In the genomic region with DNA sequence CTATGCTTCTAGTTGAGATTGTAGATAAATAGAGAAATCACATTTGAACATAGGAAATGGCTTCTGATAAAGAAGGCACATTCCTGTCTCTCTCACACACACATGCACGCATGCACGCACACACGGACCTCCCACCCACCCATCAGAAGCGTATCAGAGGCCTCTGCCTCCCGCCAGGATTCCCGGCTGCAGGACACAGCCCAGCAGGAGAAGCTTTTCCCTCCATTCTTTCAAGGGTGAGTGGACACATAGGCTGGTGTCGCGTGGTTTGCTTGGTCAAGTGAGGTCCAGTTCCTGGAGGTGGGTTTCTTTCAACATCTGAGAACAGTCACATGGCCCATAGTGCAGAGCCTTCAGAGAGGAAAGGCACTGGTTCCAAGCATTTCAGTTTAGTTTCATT, we compare ENCODE assay signal across 21 cellular contexts. TPM values are rescaled to one million over a fixed set of nuclear protein-coding genes. Genes with fewer than 3 reads are reported as not detected.
DNase-seq lines count a peak whose midpoint lies in the region; ATAC-seq and TF ChIP-seq lines count a peak whose summit lies in the region.
"Had no signal": no experiment of that assay in that cellular context is flagged by ENCODE, and none has a peak within 500 bp of the region (broad histone marks: within the 10 kb centered on the region; RNA-seq: fewer than 3 reads in every experiment).

No MANE protein-coding gene starts in this region.

- H4K8ac ChIP-seq in mesenchymal stem cell (ENCODE audit: low read length): no peak overlapping the region

- H2BK120ac ChIP-seq in mesenchymal stem cell (ENCODE audit: low read depth, low read length): no peak overlapping the region

- no peak for TF ChIP-seq EP300 in sigmoid colon (IDR thresholded peaks at IDR 0.05)

- H3K9me3 ChIP-seq in HCT116 (ENCODE audit: control insufficient read depth in 1 of 2, insufficient read depth in 1 of 2, low read depth in 1 of 2, low read length in 2 of 2): no peaks in the 10 kb centered on the region
- H3K9me3 ChIP-seq in mesenchymal stem cell (ENCODE audit: control insufficient read depth, low read length): no peaks in the 10 kb centered on the region
- no peaks in the 10 kb centered on the region for H3K9me3 ChIP-seq in sigmoid colon
- H3K9me3 ChIP-seq: thoracic aorta had no signal

- H3K36me3 ChIP-seq in HCT116 (ENCODE audit: control insufficient read depth in 1 of 2, insufficient read depth in 2 of 2, low read length in 2 of 2): no peaks in the 10 kb centered on the region
- no peaks in the 10 kb centered on the region for H3K36me3 ChIP-seq in mesenchymal stem cell (ENCODE audit: control insufficient read depth in 1 of 2, insufficient read depth in 2 of 2, low read depth in 1 of 2, low read length in 2 of 2)
- no peaks in the 10 kb centered on the region for H3K36me3 ChIP-seq in sigmoid colon
- H3K36me3 ChIP-seq: thoracic aorta had no signal

- H2AK5ac ChIP-seq in mesenchymal stem cell (ENCODE audit: low read length, severe bottlenecking): no peak overlapping the region

- RAD21 ChIA-PET in HCT116 (lab: Charles Lee; ENCODE audit: low non-redundant PET in 1 of 2, low total read pairs in 2 of 2, uncharacterized antibody in 2 of 2, unreplicated experiment in 2 of 2): no interaction called here

- no peak overlapping the region for H3K9ac ChIP-seq in HCT116 (ENCODE audit: low read length)
- no peak overlapping the region for H3K9ac ChIP-seq in mesenchymal stem cell (ENCODE audit: low read length)

- no peaks in the 10 kb centered on the region for H3K79me1 ChIP-seq in mesenchymal stem cell (replicated peaks; ENCODE audit: low read length, poor library complexity, severe bottlenecking)

- WGBS in mesenchymal stem cell: 94% methylated on average over 8 of the region's 8 CpGs
- 95 to 96% methylated on average over 8 of the region's 8 CpGs for WGBS in sigmoid colon, 2 donors

- BruUV-seq in HCT116 (replicated peaks; lab: Mats Ljungman, UMichigan): no TSS peak

- no peak overlapping the region for H2BK15ac ChIP-seq in mesenchymal stem cell (ENCODE audit: low read depth, poor library complexity, severe bottlenecking)

- H3K4me2 ChIP-seq in HCT116 (ENCODE audit: low read length) (no peak overlapping the region), mesenchymal stem cell (ENCODE audit: low read length, poor library complexity, severe bottlenecking) (no peak overlapping the region)

- H3K79me2 ChIP-seq in HCT116 (ENCODE audit: insufficient read depth, low read length): no peaks in the 10 kb centered on the region

- intact Hi-C loops in HCT116 (cut with micrococcal nuclease): loop anchor here (10.0 kb wide), 1 partner anchor 286 kb away; no protein-coding TSS in a partner anchor
- intact Hi-C loops in sigmoid colon (cut with DNase I): no loop called here

- peaks cover 2% of the 10 kb centered on the region for H3K27me3 Mint-ChIP-seq in brain
- H3K27me3 Mint-ChIP-seq: activated CD4-positive, alpha-beta memory T cell treated with anti-CD3 and anti-CD28 coated beads, Interleukin-2, amount 10 ng/mL, durations not matched to agents 7 days and 5 days; activated naive CD4-positive, alpha-beta T cell treated with anti-CD3 and anti-CD28 coated beads, Interleukin-2, amount 50 U/mL, for 24 hours; naive B cell; stimulated activated naive CD8-positive, alpha-beta T cell treated with anti-CD3 and anti-CD28 coated beads, Interleukin-15, Interleukin-2, amounts not matched to agents 100 ng/mL and 50 ng/mL, for 24 hours; T-helper 17 cell had no signal

- H3K4me3 ChIP-seq in HCT116 (replicated peaks in 1 of 2; ENCODE audit: low read depth in 1 of 2, low read length in 2 of 2): no peak overlapping the region
- no peak overlapping the region for H3K4me3 ChIP-seq in mesenchymal stem cell (ENCODE audit: insufficient read depth in 1 of 2, low read depth in 1 of 2, low read length in 2 of 2)
- H3K4me3 ChIP-seq in sigmoid colon: no peak overlapping the region
- H3K4me3 ChIP-seq: smooth muscle cell had no signal

- peak overlapping the region; percentile 26 to 28 for H3K18ac ChIP-seq in mesenchymal stem cell (ENCODE audit: low read depth in 1 of 2, low read length in 2 of 2)

- no peak overlapping the region for H3K23ac ChIP-seq in mesenchymal stem cell (ENCODE audit: low read length in 2 of 2)

- peak overlapping the region in 1 of 2 experiments; percentile 66 for H3K4ac ChIP-seq in mesenchymal stem cell (ENCODE audit: low read depth in 1 of 2, low read length in 2 of 2)

- TF ChIP-seq RAD21 in HCT116 (IDR thresholded peaks at IDR 0.05; ENCODE audit: low read depth): no peak

- no peak for TF ChIP-seq POLR2A in HCT116 (IDR thresholded peaks at IDR 0.05; ENCODE audit: borderline replicate concordance, extremely low read depth, insufficient read depth, insufficient read length)
- TF ChIP-seq POLR2A in sigmoid colon (IDR thresholded peaks at IDR 0.05): no peak

- POLR2A ChIA-PET in HCT116 (lab: Charles Lee): no interaction called here

- no peaks in the 10 kb centered on the region for H4K20me1 ChIP-seq in HCT116 (ENCODE audit: insufficient read depth)

- no peaks in the 10 kb centered on the region for H3K9me2 ChIP-seq in HCT116 (ENCODE audit: insufficient read depth)

- H3K14ac ChIP-seq in mesenchymal stem cell (ENCODE audit: low read length in 2 of 2): peak overlapping the region in 1 of 2 experiments; percentile 62

- H3K27ac ChIP-seq in HCT116 (ENCODE audit: low read depth, low read length): no peak overlapping the region
- no peak overlapping the region for H3K27ac ChIP-seq in mesenchymal stem cell (ENCODE audit: low read length, poor library complexity, severe bottlenecking)
- peak overlapping the region in 3 of 4 donors; percentile 81 to 90 (median 86) for H3K27ac ChIP-seq in sigmoid colon

- peak overlapping the region; percentile 44 to 73 for H2BK12ac ChIP-seq in mesenchymal stem cell (ENCODE audit: low read length in 2 of 2)

- H3K4me3 Mint-ChIP-seq in brain: no peak overlapping the region
- H3K4me3 Mint-ChIP-seq: activated CD4-positive, alpha-beta memory T cell treated with anti-CD3 and anti-CD28 coated beads, Interleukin-2, amount 10 ng/mL, durations not matched to agents 7 days and 5 days; activated naive CD4-positive, alpha-beta T cell treated with anti-CD3 and anti-CD28 coated beads, Interleukin-2, amount 50 U/mL, for 24 hours; stimulated activated naive CD8-positive, alpha-beta T cell treated with anti-CD3 and anti-CD28 coated beads, Interleukin-15, Interleukin-2, amounts not matched to agents 100 ng/mL and 50 ng/mL, for 24 hours; T-helper 17 cell had no signal

- ATAC-seq in HCT116 (no peak), HG02610 (IDR thresholded peaks at IDR 0.05; ENCODE audit: unreplicated experiment) (no peak)
- ATAC-seq: activated CD4-positive, CD25-positive, alpha-beta regulatory T cell treated with anti-CD3 and anti-CD28 coated beads, Interleukin-2, amount 50 U/mL, for 24 hours; HepG2; T-helper 17 cell had no signal

- H2BK5ac ChIP-seq in mesenchymal stem cell (ENCODE audit: low read depth, low read length, poor library complexity, severe bottlenecking): no peak overlapping the region

- H3K27me3 ChIP-seq in HCT116 (ENCODE audit: insufficient read depth, low read length) (no peaks in the 10 kb centered on the region), mesenchymal stem cell (ENCODE audit: control insufficient read depth in 1 of 2, insufficient read depth in 1 of 2, low read length in 2 of 2) (no peaks in the 10 kb centered on the region), sigmoid colon (no peaks in the 10 kb centered on the region)

- no peak for DNase-seq in HCT116 (ENCODE audit: low read depth, low spot score)
- DNase-seq in mesenchymal stem cell: no peak
- no peak for DNase-seq in sigmoid colon
- no peak for DNase-seq in cerebellar cortex (ENCODE audit: low spot score)
- DNase-seq in NCI-H2171 treated with DMSO at 0.1 percent for 48 hours (lab: John Stamatoyannopoulos, UW): no peak
- DNase-seq: activated CD4-positive, alpha-beta memory T cell treated with anti-CD3 and anti-CD28 coated beads, Interleukin-2, amount 10 ng/mL, durations not matched to agents 7 days and 5 days; activated T-cell treated with anti-CD3 and anti-CD28 coated beads for 4 hours; amniotic stem cell; Karpas-422; naive B cell; NCI-H2029; NCI-H526; T-helper 17 cell had no signal

- peaks cover 14 to 21% of the 10 kb centered on the region in 2 experiments for H3K4me1 ChIP-seq in HCT116 (ENCODE audit: control insufficient read depth in 1 of 2, insufficient read depth in 2 of 2, low read length in 2 of 2)
- peaks cover 12% of the 10 kb centered on the region for H3K4me1 ChIP-seq in mesenchymal stem cell (ENCODE audit: control insufficient read depth, insufficient read depth, low read depth, low read length)
- H3K4me1 ChIP-seq in sigmoid colon: peaks cover 0 to 33% (median 29%) of the 10 kb centered on the region in 4 donors

- TF ChIP-seq CTCF in HCT116 (IDR thresholded peaks at IDR 0.05 in 2 of 3, conservative IDR thresholded peaks at IDR 0.05 in 1 of 3; ENCODE audit: borderline replicate concordance in 1 of 3, insufficient read depth in 1 of 3, low read depth in 2 of 3, low read length in 2 of 3) (no peak), brain (conservative IDR thresholded peaks at IDR 0.05) (no peak), sigmoid colon (IDR thresholded peaks at IDR 0.05) (no peak)

- peaks cover 0 to 3% (median 0%) of the 10 kb centered on the region in 5 experiments for H3K9me3 Mint-ChIP-seq in brain
- H3K9me3 Mint-ChIP-seq: activated CD4-positive, alpha-beta memory T cell treated with anti-CD3 and anti-CD28 coated beads, Interleukin-2, amount 10 ng/mL, durations not matched to agents 7 days and 5 days; activated naive CD4-positive, alpha-beta T cell treated with anti-CD3 and anti-CD28 coated beads, Interleukin-2, amount 50 U/mL, for 24 hours; naive B cell; stimulated activated naive CD8-positive, alpha-beta T cell treated with anti-CD3 and anti-CD28 coated beads, Interleukin-15, Interleukin-2, amounts not matched to agents 100 ng/mL and 50 ng/mL, for 24 hours had no signal

- H2AFZ ChIP-seq in HCT116 (ENCODE audit: low read depth, low read length, poor library complexity, severe bottlenecking) (peak overlapping the region; percentile 38), mesenchymal stem cell (ENCODE audit: low read depth, low read length) (no peak overlapping the region)

- H3K36me3 Mint-ChIP-seq in brain: no peaks in the 10 kb centered on the region
- H3K36me3 Mint-ChIP-seq: activated naive CD4-positive, alpha-beta T cell treated with anti-CD3 and anti-CD28 coated beads, Interleukin-2, amount 50 U/mL, for 24 hours; naive B cell had no signal

- no peak overlapping the region for H4K91ac ChIP-seq in mesenchymal stem cell (ENCODE audit: low read length)

- peaks cover 58% of the 10 kb centered on the region for H3K4me1 Mint-ChIP-seq in brain

- peak overlapping the region in 3 of 5 experiments; percentile 17 to 39 (median 20) for H3K27ac Mint-ChIP-seq in brain
- H3K27ac Mint-ChIP-seq: activated CD4-positive, alpha-beta memory T cell treated with anti-CD3 and anti-CD28 coated beads, Interleukin-2, amount 10 ng/mL, durations not matched to agents 7 days and 5 days; activated naive CD4-positive, alpha-beta T cell treated with anti-CD3 and anti-CD28 coated beads, Interleukin-2, amount 50 U/mL, for 24 hours; naive B cell; stimulated activated naive CD8-positive, alpha-beta T cell treated with anti-CD3 and anti-CD28 coated beads, Interleukin-15, Interleukin-2, amounts not matched to agents 100 ng/mL and 50 ng/mL, for 24 hours; T-helper 17 cell had no signal

- CTCF ChIA-PET in HCT116 (lab: Charles Lee): no interaction called here

RNA-seq across cellular contexts. Expression of a gene that starts 34.1 kb away (rescaled TPM):
- total RNA-seq in HCT116 (2021; ENCODE audit: unreplicated experiment) (82.2 TPM), sigmoid colon (100 to 1,000 TPM in 2 of 4 donors, 10 to 100 TPM in 2; 50.3 to 116 (median 85.8) TPM)
- polyA plus RNA-seq in HCT116 (2012): 119 and 155 TPM in 2 replicates
- polyA plus RNA-seq in brain (ENCODE audit: insufficient read depth, low read depth, low replicate concordance) (34.8 TPM), sigmoid colon (100 to 1,000 TPM in 1 of 3 donors, 10 to 100 TPM in 2; 73.3 to 137 (median 91.6) TPM)
- 195 TPM for polyA plus RNA-seq in mesenchymal stem cell (2013, experiment 1 of 2)
- polyA plus RNA-seq in mesenchymal stem cell (2013, experiment 2 of 2): 183 TPM

Comparison
In these comparisons a context has a peak if more than half of its experiments do, and no peak if none do; other contexts are left out.
1. H3K27ac ChIP-seq: peak in sigmoid colon (3 of 4); none in HCT116 (single experiment) and mesenchymal stem cell (single experiment).